ENCODE assay signal across 10 cellular contexts in genomic region chr2:224969633-224970292, GRCh38.
A peak's percentile ranks its signal among the peaks of the same experiment; 100 is the strongest.
DNase-seq lines count a peak whose midpoint lies in the region; ATAC-seq and TF ChIP-seq lines count a peak whose summit lies in the region.
"Had no signal": no experiment of that assay in that cellular context is flagged by ENCODE, and none has a peak within 500 bp of the region (broad histone marks: within the 10 kb centered on the region; RNA-seq: fewer than 3 reads in every experiment).

No MANE protein-coding gene starts in this region.

- ATAC-seq in GM18517 (IDR thresholded peaks at IDR 0.05; ENCODE audit: unreplicated experiment) (peak; percentile 54), GM21529 (IDR thresholded peaks at IDR 0.05; ENCODE audit: unreplicated experiment) (peak; percentile 47), HG03565 (IDR thresholded peaks at IDR 0.05; ENCODE audit: unreplicated experiment) (peak; percentile 35), HG02763 (IDR thresholded peaks at IDR 0.05; ENCODE audit: unreplicated experiment) (no peak)

- no peak overlapping the region for H2AFZ ChIP-seq in osteoblast (ENCODE audit: low read length)

- peaks cover 38% of the 10 kb centered on the region for H3K4me1 ChIP-seq in osteoblast (ENCODE audit: insufficient read depth, low read length)

- no peaks in the 10 kb centered on the region for H3K9me3 ChIP-seq in osteoblast (ENCODE audit: low read depth, low read length)

- H3K27me3 ChIP-seq in osteoblast (ENCODE audit: insufficient read depth, low read length), result no peaks in the 10 kb centered on the region
- no peaks in the 10 kb centered on the region for H3K27me3 ChIP-seq in dorsolateral prefrontal cortex

- intact Hi-C loops in dorsolateral prefrontal cortex (cut with DNase I), result no loop called here

- H3K36me3 ChIP-seq in osteoblast (ENCODE audit: insufficient read depth, low read length), result no peaks in the 10 kb centered on the region

- H3K4me2 ChIP-seq in osteoblast (ENCODE audit: insufficient read depth, low read length), result peak overlapping the region; percentile 1
- H3K4me2 ChIP-seq: KMS-11 had no signal

- no peak for TF ChIP-seq CTCF in osteoblast (IDR thresholded peaks at IDR 0.05; ENCODE audit: extremely low read depth, low read depth, low read length)
- no peak for TF ChIP-seq CTCF in dorsolateral prefrontal cortex (IDR thresholded peaks at IDR 0.05 in 54 of 56, conservative IDR thresholded peaks at IDR 0.05 in 2 of 56; ENCODE audit: low read depth in 1 of 56, partially characterized antibody in 56 of 56)

- DNase-seq in osteoblast (ENCODE audit: insufficient read length, low spot score, missing footprints) (no peak), dorsolateral prefrontal cortex (no peak), HEK293T (ENCODE audit: extremely low spot score) (no peak)
- no peak for DNase-seq in activated CD4-positive, alpha-beta T cell treated with anti-CD3 and anti-CD28 coated beads for 1 hour
- DNase-seq: kidney glomerular epithelial cell had no signal

- H3K4me3 ChIP-seq in osteoblast (ENCODE audit: insufficient read depth, low read length), result no peak overlapping the region
- peak overlapping the region in 1 of 59 donors; percentile 6 for H3K4me3 ChIP-seq in dorsolateral prefrontal cortex

- peaks cover 3% of the 10 kb centered on the region for H4K20me1 ChIP-seq in osteoblast (ENCODE audit: insufficient read depth, low read length)

- CTCF ChIA-PET in HEK293T (lab: Yijun Ruan, JAX), result no interaction called here

- H3K27ac ChIP-seq in osteoblast (ENCODE audit: low read depth, low read length) (peak overlapping the region; percentile 4), dorsolateral prefrontal cortex (peak overlapping the region in 28 of 59 donors; percentile 1 to 64 (median 23))
- H3K27ac ChIP-seq: KMS-11 had no signal

- POLR2A ChIA-PET in HEK293T (lab: Yijun Ruan, JAX), result no interaction called here

- H3K79me2 ChIP-seq in osteoblast (ENCODE audit: insufficient read depth, low read length), result peaks cover 88% of the 10 kb centered on the region

TF ChIP-seq in HEK293T, 16 proteins besides CTCF, POLR2A, EP300 and RAD21:
- TF ChIP-seq ZNF384 (IDR thresholded peaks at IDR 0.05), result no peak
- TF ChIP-seq BHLHE40 (IDR thresholded peaks at IDR 0.05; ENCODE audit: borderline replicate concordance), result no peak
- no peak for TF ChIP-seq CTBP1 (IDR thresholded peaks at IDR 0.05; ENCODE audit: borderline replicate concordance)
- no peak for TF ChIP-seq LEF1 (IDR thresholded peaks at IDR 0.05; ENCODE audit: borderline replicate concordance)
- no peak for TF ChIP-seq ARNT (IDR thresholded peaks at IDR 0.05)
- TF ChIP-seq SP1 (IDR thresholded peaks at IDR 0.05), result no peak
- no peak for TF ChIP-seq TARDBP (IDR thresholded peaks at IDR 0.05)
- no peak for TF ChIP-seq ELF4 (IDR thresholded peaks at IDR 0.05)
- TF ChIP-seq, protein P1, sequence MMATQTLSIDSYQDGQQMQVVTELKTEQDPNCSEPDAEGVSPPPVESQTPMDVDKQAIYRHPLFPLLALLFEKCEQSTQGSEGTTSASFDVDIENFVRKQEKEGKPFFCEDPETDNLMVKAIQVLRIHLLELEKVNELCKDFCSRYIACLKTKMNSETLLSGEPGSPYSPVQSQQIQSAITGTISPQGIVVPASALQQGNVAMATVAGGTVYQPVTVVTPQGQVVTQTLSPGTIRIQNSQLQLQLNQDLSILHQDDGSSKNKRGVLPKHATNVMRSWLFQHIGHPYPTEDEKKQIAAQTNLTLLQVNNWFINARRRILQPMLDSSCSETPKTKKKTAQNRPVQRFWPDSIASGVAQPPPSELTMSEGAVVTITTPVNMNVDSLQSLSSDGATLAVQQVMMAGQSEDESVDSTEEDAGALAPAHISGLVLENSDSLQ (IDR thresholded peaks at IDR 0.05), result no peak
- no peak for TF ChIP-seq L3MBTL2 (conservative IDR thresholded peaks at IDR 0.05)
- TF ChIP-seq FOXA1 (IDR thresholded peaks at IDR 0.05), result no peak
- TF ChIP-seq HDGF (IDR thresholded peaks at IDR 0.05; ENCODE audit: borderline replicate concordance), result no peak
- TF ChIP-seq NFRKB (IDR thresholded peaks at IDR 0.05), result no peak
- no peak for TF ChIP-seq FOXK2 (IDR thresholded peaks at IDR 0.05)
- no peak for TF ChIP-seq SUZ12 (IDR thresholded peaks at IDR 0.05)
- TF ChIP-seq FOXM1 (IDR thresholded peaks at IDR 0.05; ENCODE audit: borderline replicate concordance), result no peak
